Comparison of ENCODE assay signal across 8 cellular contexts in the genomic region with DNA sequence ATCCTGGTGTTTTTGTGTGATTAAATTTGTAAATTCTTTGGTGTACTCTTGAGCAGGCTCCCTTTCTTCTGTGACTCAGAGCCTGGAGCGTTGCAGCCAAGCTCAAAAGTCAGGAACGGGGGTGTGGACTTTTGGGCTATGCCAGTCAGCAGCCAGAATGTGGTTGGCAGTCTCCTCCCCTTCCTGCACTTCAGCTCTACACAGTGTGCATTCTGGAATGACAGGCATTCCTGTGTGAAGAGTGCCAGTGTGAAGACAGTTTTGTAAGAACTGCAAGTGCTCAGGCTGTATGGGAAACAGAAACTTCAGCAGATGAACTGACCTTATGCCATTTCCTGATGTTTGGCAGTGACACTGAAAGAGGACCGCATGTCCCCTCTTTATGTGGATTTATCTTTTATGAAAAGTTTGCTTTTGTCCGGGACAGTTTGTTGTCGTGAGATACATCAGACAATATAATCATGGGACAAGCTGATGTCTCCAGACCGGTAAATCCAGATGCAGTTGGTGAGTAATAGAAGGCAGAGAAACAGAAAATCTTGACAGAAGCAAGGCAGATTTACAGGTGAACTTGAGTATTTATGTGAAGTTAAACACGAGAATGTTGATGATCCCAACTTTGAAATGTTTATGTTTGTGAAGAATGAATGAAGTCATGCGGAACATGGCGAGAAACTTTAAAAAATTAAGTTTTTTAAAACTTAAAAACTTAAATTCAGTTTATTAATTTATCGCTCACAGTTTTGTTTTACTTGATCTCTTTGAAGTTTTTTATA.
DNase-seq lines count a peak whose midpoint lies in the region; ATAC-seq and TF ChIP-seq lines count a peak whose summit lies in the region.

No MANE protein-coding gene starts in this region.

- ATAC-seq in HG02973 (IDR thresholded peaks at IDR 0.05; ENCODE audit: unreplicated experiment), result no peak
- no peak for ATAC-seq in GM21360 (IDR thresholded peaks at IDR 0.05; ENCODE audit: unreplicated experiment)

- H3K27me3 ChIP-seq in right atrium auricular region, result no peaks in the 10 kb centered on the region

- no peaks in the 10 kb centered on the region for H3K9me3 ChIP-seq in right atrium auricular region

- DNase-seq in 8988T, result peak; percentile 23
- DNase-seq in GM04503 (ENCODE audit: low read depth), result peak; percentile 97
- DNase-seq in NCI-H2029 (lab: John Stamatoyannopoulos, UW), result peak; percentile 43
- peak; percentile 94 for DNase-seq in amniotic stem cell (lab: John Stamatoyannopoulos, UW)
- DNase-seq in right atrium auricular region (ENCODE audit: low spot score), result peak; percentile 84
- DNase-seq in pulmonary artery endothelial cell (ENCODE audit: low read depth, low spot score), result peak; percentile 82

- peak overlapping the region; percentile 40 to 41 for H3K4me3 ChIP-seq in right atrium auricular region

- no peak for TF ChIP-seq CTCF in right atrium auricular region (IDR thresholded peaks at IDR 0.05)

- no peaks in the 10 kb centered on the region for H3K36me3 ChIP-seq in right atrium auricular region

- H3K4me1 ChIP-seq in right atrium auricular region, result peaks cover 0 to 21% of the 10 kb centered on the region in 2 donors

- H3K27ac ChIP-seq in right atrium auricular region, result peak overlapping the region; percentile 67 to 89

Comparison
In these comparisons a context has a peak if more than half of its experiments do, and no peak if none do; other contexts are left out.
1. DNase-seq: peak in every context shown above with its lines; median percentile 97 in GM04503; 94 in amniotic stem cell; 84 in right atrium auricular region; 82 in pulmonary artery endothelial cell; 43 in NCI-H2029; 23 in 8988T.